Comparison of ENCODE assay signal across 21 cellular contexts in the genomic region with DNA sequence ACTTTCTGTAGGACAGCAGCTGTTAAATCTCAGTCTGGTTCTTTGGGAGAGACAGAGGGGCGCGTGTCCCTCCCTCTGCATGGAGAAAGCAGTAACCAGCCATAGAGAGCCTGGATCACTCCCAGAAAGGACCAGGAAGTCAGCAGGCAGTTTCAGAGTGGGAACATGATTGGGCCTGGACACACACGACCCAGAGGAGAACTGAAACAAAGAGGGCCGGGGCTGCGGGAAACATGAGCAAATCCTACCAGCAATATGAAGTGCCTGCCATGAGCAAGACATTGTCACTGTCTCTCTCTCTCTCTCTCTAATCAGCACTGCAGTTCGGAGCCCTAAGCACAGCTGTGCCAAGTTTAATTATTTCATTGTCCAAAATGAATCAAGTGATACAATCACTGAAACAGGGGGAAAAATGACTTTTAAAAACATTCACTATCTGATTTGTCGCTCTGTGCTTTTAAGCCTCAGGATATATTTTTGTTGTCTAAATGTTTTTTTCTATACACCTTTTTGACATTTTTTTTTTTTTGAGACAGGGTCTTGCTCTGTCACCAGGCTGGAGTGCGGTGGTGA. TPM values are rescaled to one million over a fixed set of nuclear protein-coding genes. Genes with fewer than 3 reads are reported as not detected.
DNase-seq lines count a peak whose midpoint lies in the region; ATAC-seq and TF ChIP-seq lines count a peak whose summit lies in the region.
"Had no signal": no experiment of that assay in that cellular context is flagged by ENCODE, and none has a peak within 500 bp of the region (broad histone marks: within the 10 kb centered on the region; RNA-seq: fewer than 3 reads in every experiment).

No MANE protein-coding gene starts in this region.

- intact Hi-C loops in adrenal gland (cut with DNase I) (no loop called here), right cardiac atrium (cut with DNase I) (no loop called here)

- no peak for TF ChIP-seq CTCF in adrenal gland (IDR thresholded peaks at IDR 0.05)

- ATAC-seq in right cardiac atrium: peak; percentile 66 to 75
- no peak for ATAC-seq in GM19324 (IDR thresholded peaks at IDR 0.05; ENCODE audit: low FRiP score, unreplicated experiment)
- ATAC-seq: A549; naive thymus-derived CD8-positive, alpha-beta T cell had no signal

- no peaks in the 10 kb centered on the region for H3K9me3 Mint-ChIP-seq in immature natural killer cell
- H3K9me3 Mint-ChIP-seq: activated CD4-positive, alpha-beta T cell treated with anti-CD3 and anti-CD28 coated beads, Interleukin-2, amount 10 ng/mL, durations not matched to agents 7 days and 5 days; CD14-positive monocyte; naive thymus-derived CD8-positive, alpha-beta T cell had no signal

- peak overlapping the region in 1 of 5 donors; percentile 21 for H3K27ac ChIP-seq in adrenal gland
- no peak overlapping the region for H3K27ac ChIP-seq in right cardiac atrium (ENCODE audit: low read length)
- H3K27ac ChIP-seq: A549, esophagus squamous epithelium, lower lobe of right lung, vagina had no signal

- H3K36me3 ChIP-seq in adrenal gland (replicated peaks in 1 of 2): no peaks in the 10 kb centered on the region
- H3K36me3 ChIP-seq: esophagus squamous epithelium, lower lobe of right lung, vagina had no signal

- WGBS in adrenal gland, 4 donors: 58 to 61% (median 60%) methylated on average over 8 of the region's 8 CpGs
- WGBS in right cardiac atrium: 40% methylated on average over 8 of the region's 8 CpGs

- no peak overlapping the region for H3K4me3 Mint-ChIP-seq in immature natural killer cell
- H3K4me3 Mint-ChIP-seq: activated CD4-positive, alpha-beta T cell treated with anti-CD3 and anti-CD28 coated beads, Interleukin-2, amount 10 ng/mL, durations not matched to agents 7 days and 5 days; CD14-positive monocyte; naive thymus-derived CD8-positive, alpha-beta T cell had no signal

- no peaks in the 10 kb centered on the region for H3K4me1 ChIP-seq in adrenal gland (replicated peaks in 1 of 2)
- H3K4me1 ChIP-seq in right cardiac atrium (ENCODE audit: control insufficient read depth, insufficient read depth, low read length): no peaks in the 10 kb centered on the region
- H3K4me1 ChIP-seq: A549, lower lobe of right lung, vagina had no signal

- TF ChIP-seq POLR2A in adrenal gland (IDR thresholded peaks at IDR 0.05): no peak

- H3K4me1 Mint-ChIP-seq in immature natural killer cell: no peaks in the 10 kb centered on the region
- H3K4me1 Mint-ChIP-seq: activated CD4-positive, alpha-beta T cell treated with anti-CD3 and anti-CD28 coated beads, Interleukin-2, amount 10 ng/mL, durations not matched to agents 7 days and 5 days; naive thymus-derived CD8-positive, alpha-beta T cell had no signal

- H3K9me3 ChIP-seq in adrenal gland (replicated peaks in 1 of 3) (no peaks in the 10 kb centered on the region), right cardiac atrium (ENCODE audit: control insufficient read depth, low read length) (no peaks in the 10 kb centered on the region)
- H3K9me3 ChIP-seq: A549, esophagus squamous epithelium, lower lobe of right lung, vagina had no signal

- no peak overlapping the region for H3K27ac Mint-ChIP-seq in immature natural killer cell
- H3K27ac Mint-ChIP-seq: activated CD4-positive, alpha-beta T cell treated with anti-CD3 and anti-CD28 coated beads, Interleukin-2, amount 10 ng/mL, durations not matched to agents 7 days and 5 days; naive thymus-derived CD8-positive, alpha-beta T cell had no signal

- peaks cover 1 to 8% (median 2%) of the 10 kb centered on the region in 3 donors for H3K27me3 Mint-ChIP-seq in immature natural killer cell (ENCODE audit: low read depth in 3 of 3)

- no peak overlapping the region for H3K4me3 ChIP-seq in adrenal gland
- H3K4me3 ChIP-seq in right cardiac atrium (ENCODE audit: low read length): no peak overlapping the region
- H3K4me3 ChIP-seq: A549, esophagus squamous epithelium, lower lobe of right lung, vagina had no signal

- no peaks in the 10 kb centered on the region for H3K36me3 Mint-ChIP-seq in immature natural killer cell
- H3K36me3 Mint-ChIP-seq: CD14-positive monocyte; naive thymus-derived CD8-positive, alpha-beta T cell had no signal

- H3K27me3 ChIP-seq in adrenal gland (no peaks in the 10 kb centered on the region), right cardiac atrium (ENCODE audit: control insufficient read depth, insufficient read depth) (no peaks in the 10 kb centered on the region)
- H3K27me3 ChIP-seq: vagina had no signal

- DNase-seq in SIG-M5 treated with dmso at 0.1 percent for 504 hours (lab: John Stamatoyannopoulos, UW; ENCODE audit: unreplicated experiment): peak; percentile 29
- no peak for DNase-seq in SIG-M5 (lab: John Stamatoyannopoulos, UW)
- DNase-seq in adrenal gland: peak in 5 of 7 donors; percentile 10 to 56 (median 27)
- peak; percentile 19 to 73 (median 69) for DNase-seq in right cardiac atrium
- peak; percentile 30 for DNase-seq in pons (ENCODE audit: low spot score)
- no peak for DNase-seq in immature natural killer cell
- DNase-seq in DMS153 treated with DMSO at 0.1 percent for 48 hours (lab: John Stamatoyannopoulos, UW; ENCODE audit: unreplicated experiment): no peak
- DNase-seq: activated CD4-positive, alpha-beta T cell treated with anti-CD3 and anti-CD28 coated beads, Interleukin-2, amount 10 ng/mL, durations not matched to agents 7 days and 5 days; activated gamma-delta T cell; esophagus squamous epithelium; glutamatergic neuron; HCEC 1CT; lower lobe of right lung; naive thymus-derived CD8-positive, alpha-beta T cell; NCI-H2029; NCI-H446; posterior cingulate gyrus had no signal

RNA-seq across cellular contexts. Expression of a gene that starts 17.6 kb away (rescaled TPM):
- total RNA-seq in adrenal gland (1 to 10 TPM in 1 of 8 donors, under 1 TPM in 2, not detected in 5; 0.11 to 1.5 (median 0.36) TPM), right cardiac atrium (not detected)
- polyA plus RNA-seq in adrenal gland (1 to 10 TPM in 1 of 3 donors, under 1 TPM in 2; 0.08 to 2.6 (median 0.10) TPM), right cardiac atrium (0.05 TPM), immature natural killer cell (not detected)
- total RNA-seq: activated CD4-positive, alpha-beta T cell treated with anti-CD3 and anti-CD28 coated beads, Interleukin-2, amount 10 ng/mL, durations not matched to agents 7 days and 5 days; naive thymus-derived CD8-positive, alpha-beta T cell; vagina had no signal
- polyA plus RNA-seq: CD14-positive monocyte; naive thymus-derived CD8-positive, alpha-beta T cell had no signal

RNA-seq across cellular contexts. Expression of a gene that starts 29.8 kb away (rescaled TPM):
- total RNA-seq in adrenal gland (100 to 1,000 TPM in 6 of 8 donors, 10 to 100 TPM in 2; 73.6 to 404 (median 111) TPM), right cardiac atrium (100 to 1,000 TPM; 107 to 170 (median 126) TPM)
- polyA plus RNA-seq in adrenal gland (10 to 100 TPM; 22.8 to 30.8 (median 25.6) TPM), right cardiac atrium (39.0 TPM), immature natural killer cell (1 to 10 TPM in 1 of 3 donors, under 1 TPM in 1, not detected in 1; 0.52 to 1.1 TPM)

Comparison
In these comparisons a context has a peak if more than half of its experiments do, and no peak if none do; other contexts are left out.
1. DNase-seq: peak in SIG-M5 treated with dmso at 0.1 percent for 504 hours (single experiment), adrenal gland (5 of 7), right cardiac atrium (3 of 3) and pons (single experiment); none in SIG-M5 (single experiment), immature natural killer cell (0 of 3) and DMS153 treated with DMSO at 0.1 percent for 48 hours (single experiment).
2. RNA of a gene that starts 29.8 kb away (polyA plus RNA-seq): 39.0 TPM in right cardiac atrium (single experiment) and 22.8 to 30.8 TPM in adrenal gland; 0.52 to 1.1 TPM in immature natural killer cell; every median in the first group is over 10 times any median in the second.